Comparison of ENCODE assay signal across 10 cellular contexts in genomic region chr7:114422478-114423217, GRCh38.
A peak's percentile ranks its signal among the peaks of the same experiment; 100 is the strongest.
DNase-seq lines count a peak whose midpoint lies in the region; ATAC-seq and TF ChIP-seq lines count a peak whose summit lies in the region.
"Had no signal": no experiment of that assay in that cellular context is flagged by ENCODE, and none has a peak within 500 bp of the region (broad histone marks: within the 10 kb centered on the region; RNA-seq: fewer than 3 reads in every experiment).

No MANE protein-coding gene starts in this region.

- no peaks in the 10 kb centered on the region for H3K27me3 ChIP-seq in endocrine pancreas (ENCODE audit: control insufficient read depth, insufficient read depth, low read length)

- peak; percentile 33 for TF ChIP-seq CTCF in retinal pigment epithelial cell (conservative IDR thresholded peaks at IDR 0.05; ENCODE audit: low read depth, low read length)

- peaks cover 76% of the 10 kb centered on the region for H3K4me1 ChIP-seq in endocrine pancreas (ENCODE audit: control insufficient read depth, insufficient read depth, low read length)

- ATAC-seq in HG03457 (IDR thresholded peaks at IDR 0.05; ENCODE audit: unreplicated experiment) = no peak
- ATAC-seq: T-cell had no signal

- no peak overlapping the region for H3K9ac ChIP-seq in endocrine pancreas (ENCODE audit: control insufficient read depth, insufficient read depth, low read length)

- peak; percentile 41 for DNase-seq in DMS53 (lab: John Stamatoyannopoulos, UW)
- DNase-seq in DMS53 treated with DMSO at 0.1 percent for 48 hours (lab: John Stamatoyannopoulos, UW; ENCODE audit: unreplicated experiment) = no peak
- peak; percentile 25 to 48 for DNase-seq in NCI-H187 (lab: John Stamatoyannopoulos, UW)
- DNase-seq in retinal pigment epithelial cell (ENCODE audit: low read depth) = no peak
- no peak for DNase-seq in T1000 (lab: John Stamatoyannopoulos, UW)
- DNase-seq in COLO829 (ENCODE audit: low spot score) = no peak
- DNase-seq: activated gamma-delta T cell, T-cell had no signal

- no peaks in the 10 kb centered on the region for H3K36me3 ChIP-seq in endocrine pancreas (ENCODE audit: control insufficient read depth, insufficient read depth, low read length)

- H3K9me3 ChIP-seq in endocrine pancreas (ENCODE audit: control insufficient read depth, low read length) = no peaks in the 10 kb centered on the region

- peak overlapping the region; percentile 79 for H3K4me3 ChIP-seq in endocrine pancreas (ENCODE audit: control insufficient read depth, insufficient read depth, low read length)
- H3K4me3 ChIP-seq in retinal pigment epithelial cell (ENCODE audit: low read length) = no peak overlapping the region

Comparison
In these comparisons a context has a peak if more than half of its experiments do, and no peak if none do; other contexts are left out.
1. DNase-seq: peak in DMS53 (single experiment) and NCI-H187 (2 of 2); none in DMS53 treated with DMSO at 0.1 percent for 48 hours (single experiment), retinal pigment epithelial cell (single experiment), T1000 (single experiment) and COLO829 (single experiment).